8 cellular contexts compared by ENCODE assay signal in the genomic region with DNA sequence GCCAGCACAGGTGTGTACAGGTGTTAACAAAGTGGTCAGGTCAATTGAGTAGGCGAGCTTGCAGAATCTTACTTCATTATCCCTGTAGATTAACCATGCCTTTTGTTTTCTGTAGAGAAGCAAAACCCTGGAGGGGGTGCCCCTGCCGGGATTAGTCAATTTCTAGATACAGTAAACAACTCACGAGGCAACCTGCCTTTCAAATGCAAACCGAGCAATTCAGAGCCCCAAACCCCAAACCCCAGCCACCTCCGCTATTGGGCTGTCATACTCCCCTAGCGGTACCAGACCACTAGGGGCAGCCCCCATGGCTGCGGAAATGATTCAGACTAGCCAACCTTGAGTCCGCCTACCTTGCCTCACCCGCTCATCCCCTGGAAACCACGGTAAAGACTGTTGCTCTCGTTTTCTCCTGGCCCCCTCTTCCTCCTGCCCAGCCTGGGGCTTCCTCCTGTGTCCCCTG.
DNase-seq lines count a peak whose midpoint lies in the region; ATAC-seq and TF ChIP-seq lines count a peak whose summit lies in the region.

No MANE protein-coding gene starts in this region.

- H3K9me3 Mint-ChIP-seq in activated CD8-positive, alpha-beta T cell treated with anti-CD3 and anti-CD28 coated beads for 36 hours, result no peaks in the 10 kb centered on the region
- H3K9me3 Mint-ChIP-seq in naive B cell, result peaks cover 0 to 7% (median 1%) of the 10 kb centered on the region in 7 donors
- H3K9me3 Mint-ChIP-seq in osteocyte (ENCODE audit: unreplicated experiment), result no peaks in the 10 kb centered on the region

- no peak overlapping the region for H3K4me3 Mint-ChIP-seq in activated CD8-positive, alpha-beta T cell treated with anti-CD3 and anti-CD28 coated beads for 36 hours
- peak overlapping the region in 2 of 8 donors; percentile 76 to 80 for H3K4me3 Mint-ChIP-seq in naive B cell
- H3K4me3 Mint-ChIP-seq in osteocyte (ENCODE audit: unreplicated experiment), result no peak overlapping the region

- H3K36me3 Mint-ChIP-seq in activated CD8-positive, alpha-beta T cell treated with anti-CD3 and anti-CD28 coated beads for 36 hours (ENCODE audit: low read depth), result no peaks in the 10 kb centered on the region
- H3K36me3 Mint-ChIP-seq in naive B cell (peaks cover 0 to 7% of the 10 kb centered on the region in 2 donors), osteocyte (ENCODE audit: unreplicated experiment) (no peaks in the 10 kb centered on the region)

- intact Hi-C loops in activated CD8-positive, alpha-beta T cell treated with anti-CD3 and anti-CD28 coated beads for 36 hours (cut with micrococcal nuclease), result no loop called here

- no peak for TF ChIP-seq CTCF in activated CD8-positive, alpha-beta T cell treated with anti-CD3 and anti-CD28 coated beads for 36 hours (IDR thresholded peaks at IDR 0.05)
- no peak for TF ChIP-seq CTCF in osteocyte (IDR thresholded peaks at IDR 0.05)

- DNase-seq in NCI-H748 (lab: John Stamatoyannopoulos, UW; ENCODE audit: unreplicated experiment), result peak; percentile 11
- DNase-seq in NCI-H748 treated with DMSO at 0.1 percent for 48 hours (lab: John Stamatoyannopoulos, UW), result no peak
- peak; percentile 88 for DNase-seq in activated CD8-positive, alpha-beta T cell treated with anti-CD3 and anti-CD28 coated beads for 36 hours
- DNase-seq in naive B cell, result peak; percentile 24
- DNase-seq in LoVo (ENCODE audit: low spot score), result no peak
- no peak for DNase-seq in osteocyte (ENCODE audit: extremely low spot score, unreplicated experiment)

- peaks cover 20% of the 10 kb centered on the region for H3K4me1 Mint-ChIP-seq in activated CD8-positive, alpha-beta T cell treated with anti-CD3 and anti-CD28 coated beads for 36 hours (ENCODE audit: low read depth)
- peaks cover 18 to 24% (median 21%) of the 10 kb centered on the region in 3 donors for H3K4me1 Mint-ChIP-seq in naive B cell
- H3K4me1 Mint-ChIP-seq in osteocyte (ENCODE audit: unreplicated experiment), result peaks cover 33% of the 10 kb centered on the region

- CTCF ChIA-PET in activated CD8-positive, alpha-beta T cell treated with anti-CD3 and anti-CD28 coated beads for 36 hours (lab: Charles Lee), result no interaction called here

- peaks cover 15% of the 10 kb centered on the region for H3K27me3 Mint-ChIP-seq in activated CD8-positive, alpha-beta T cell treated with anti-CD3 and anti-CD28 coated beads for 36 hours
- H3K27me3 Mint-ChIP-seq in naive B cell (peaks cover 0 to 30% (median 26%) of the 10 kb centered on the region in 3 donors), osteocyte (ENCODE audit: unreplicated experiment) (peaks cover 6% of the 10 kb centered on the region)

- H3K27ac Mint-ChIP-seq in activated CD8-positive, alpha-beta T cell treated with anti-CD3 and anti-CD28 coated beads for 36 hours, result peak overlapping the region; percentile 23
- H3K27ac Mint-ChIP-seq in naive B cell (peak overlapping the region in 5 of 6 donors; percentile 30 to 90 (median 66)), osteocyte (ENCODE audit: unreplicated experiment) (no peak overlapping the region)

- POLR2A ChIA-PET in activated CD8-positive, alpha-beta T cell treated with anti-CD3 and anti-CD28 coated beads for 36 hours (lab: Charles Lee), result interaction anchor here (0.7 to 1.3 kb wide), 2 partner anchors 837 to 974 kb away, joined by 3 read pairs; no protein-coding TSS in a partner anchor

- ATAC-seq in HG03196 (IDR thresholded peaks at IDR 0.05; ENCODE audit: unreplicated experiment), result peak; percentile 99
- ATAC-seq in activated CD8-positive, alpha-beta T cell treated with anti-CD3 and anti-CD28 coated beads for 36 hours, result peak; percentile 98
- ATAC-seq in naive B cell (ENCODE audit: low read depth in 2 of 2), result peak; percentile 80 to 95
- no peak for ATAC-seq in esophagus mucosa

Comparison
In these comparisons a context has a peak if more than half of its experiments do, and no peak if none do; other contexts are left out.
1. DNase-seq: peak in NCI-H748 (single experiment), activated CD8-positive, alpha-beta T cell treated with anti-CD3 and anti-CD28 coated beads for 36 hours (single experiment) and naive B cell (single experiment); none in NCI-H748 treated with DMSO at 0.1 percent for 48 hours (single experiment), LoVo (single experiment) and osteocyte (single experiment).